Comparison of ENCODE assay signal across 31 cellular contexts in the genomic region with DNA sequence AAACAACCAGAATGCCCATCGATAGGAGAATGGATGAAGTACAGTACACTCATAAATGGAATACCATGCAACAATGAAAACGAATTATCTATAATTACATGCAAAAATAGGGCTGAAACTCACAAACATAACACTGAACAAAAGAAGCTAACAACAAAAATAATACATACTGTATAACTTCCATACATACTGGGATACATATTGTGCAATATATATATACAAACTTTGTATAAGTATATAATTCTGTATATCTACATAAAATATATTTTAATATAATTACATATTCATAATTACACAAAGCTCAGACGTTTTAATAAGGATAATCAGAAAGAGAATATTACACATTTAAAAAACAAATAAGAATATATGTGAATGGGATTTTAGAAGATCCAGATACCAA.
"Had no signal": no experiment of that assay in that cellular context is flagged by ENCODE, and none has a peak within 500 bp of the region (broad histone marks: within the 10 kb centered on the region; RNA-seq: fewer than 3 reads in every experiment).

No MANE protein-coding gene starts in this region.

- H3K27me3 ChIP-seq: ascending aorta, breast epithelium, cardiac muscle cell, dorsolateral prefrontal cortex, esophagus squamous epithelium had no signal

- H3K36me3 ChIP-seq: ascending aorta, breast epithelium had no signal

- H3K4me1 ChIP-seq: breast epithelium had no signal

- DNase-seq: activated CD4-positive, alpha-beta memory T cell treated with anti-CD3 and anti-CD28 coated beads, Interleukin-2, amount 10 ng/mL, durations not matched to agents 7 days and 5 days; activated CD4-positive, alpha-beta T cell treated with anti-CD3 and anti-CD28 coated beads for 1 hour; activated CD4-positive, alpha-beta T cell treated with anti-CD3 and anti-CD28 coated beads for 4 hours; activated CD4-positive, alpha-beta T cell treated with anti-CD3 and anti-CD28 coated beads, Interleukin-2, amount 10 ng/mL, durations not matched to agents 7 days and 5 days; activated CD4-positive, alpha-beta T cell treated with anti-CD3 and anti-CD28 coated beads, Interleukin-2, amount 50 U/mL, for 4 hours; activated CD8-positive, alpha-beta memory T cell treated with anti-CD3 and anti-CD28 coated beads, Interleukin-2, amount 50 U/mL, for 48 hours; activated gamma-delta T cell; activated naive CD4-positive, alpha-beta T cell; activated naive CD4-positive, alpha-beta T cell treated with anti-CD3 and anti-CD28 coated beads, Interleukin-2, amount 10 ng/mL, durations not matched to agents 7 days and 5 days; activated naive CD8-positive, alpha-beta T cell treated with anti-CD3 and anti-CD28 coated beads, Interleukin-2, amount 10 ng/mL, durations not matched to agents 7 days and 5 days; activated T-cell treated with anti-CD3 and anti-CD28 coated beads for 4 hours; activated T-cell treated with anti-CD3 and anti-CD28 coated beads, Interleukin-2, amount 50 U/mL, for 24 hours; activated T-cell treated with anti-CD3 and anti-CD28 coated beads, Interleukin-2, amount 50 U/mL, for 72 hours; central memory CD4-positive, alpha-beta T cell; cerebellar nuclear complex; dorsolateral prefrontal cortex; effector memory CD4-positive, alpha-beta T cell; endodermal cell; esophagus squamous epithelium; foreskin melanocyte; head of caudate nucleus; T-helper 2 cell had no signal

- H3K9me3 ChIP-seq: ascending aorta, breast epithelium, esophagus squamous epithelium had no signal

- FAIRE-seq: endothelial cell of umbilical vein had no signal

- ATAC-seq: activated naive CD4-positive, alpha-beta T cell treated with anti-CD3 and anti-CD28 coated beads, Interleukin-2, amount 50 U/mL, for 72 hours; activated T-cell treated with anti-CD3 and anti-CD28 coated beads, Interleukin-2, amount 50 U/mL, for 72 hours; WTC11 had no signal

- H3K4me3 ChIP-seq: ascending aorta, breast epithelium, cardiac muscle cell, coronary artery, dorsolateral prefrontal cortex, esophagus squamous epithelium had no signal

- H3K27ac ChIP-seq: ascending aorta, breast epithelium, cardiac muscle cell, coronary artery, epithelial cell of prostate, esophagus squamous epithelium, VCaP had no signal
